In the genomic region with DNA sequence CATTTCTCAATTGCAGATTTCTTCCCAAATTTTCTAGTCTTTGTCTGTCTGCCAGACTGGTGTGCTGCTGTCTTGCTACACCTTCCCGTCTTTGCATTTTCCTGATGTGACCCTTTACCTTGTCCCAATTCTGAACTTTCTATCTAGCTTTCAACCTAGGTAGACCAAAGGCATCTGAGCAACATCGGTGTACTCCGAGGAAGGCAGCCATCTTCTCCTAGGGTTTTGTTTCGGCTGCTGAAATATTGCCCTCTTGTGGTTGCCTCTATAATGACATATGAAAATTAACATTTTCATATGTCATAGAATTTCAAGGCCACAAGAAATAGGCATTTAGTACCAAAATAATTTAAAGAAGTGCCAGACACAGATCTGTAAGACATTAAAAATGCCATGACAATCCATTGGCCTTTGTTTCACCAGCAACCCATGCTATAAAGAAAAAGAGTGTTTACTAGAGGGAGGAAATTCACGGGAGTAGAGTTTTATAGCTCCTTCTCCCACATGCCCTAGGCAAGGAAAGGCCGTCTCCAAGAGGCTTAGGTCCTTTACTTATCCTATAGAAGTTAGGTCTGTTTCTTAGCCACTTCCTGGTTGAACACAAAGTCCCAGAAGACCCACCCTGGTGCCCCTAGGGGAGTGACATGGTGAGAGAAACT, we compare ENCODE assay signal across 8 cellular contexts. TPM values are rescaled to one million over a fixed set of nuclear protein-coding genes. Genes with fewer than 3 reads are reported as not detected.
DNase-seq lines count a peak whose midpoint lies in the region; ATAC-seq, FAIRE-seq and TF ChIP-seq lines count a peak whose summit lies in the region.

No MANE protein-coding gene starts in this region.

- no peak overlapping the region for H3K27ac ChIP-seq in osteoblast (ENCODE audit: low read depth, low read length)

- H4K20me1 ChIP-seq in osteoblast (ENCODE audit: insufficient read depth, low read length), result no peaks in the 10 kb centered on the region

- peaks cover 16% of the 10 kb centered on the region for H3K27me3 Mint-ChIP-seq in activated CD8-positive, alpha-beta T cell treated with anti-CD3 and anti-CD28 coated beads, Interleukin-2, amount 10 ng/mL, durations not matched to agents 7 days and 5 days (ENCODE audit: low read depth)

- no peaks in the 10 kb centered on the region for H3K9me3 ChIP-seq in osteoblast (ENCODE audit: low read depth, low read length)

- DNase-seq in GM10266 (ENCODE audit: extremely low spot score) (peak; percentile 50), NCI-H460 (ENCODE audit: extremely low read depth, low read depth) (peak; percentile 37), fibroblast of the aortic adventitia (ENCODE audit: low read depth) (peak; percentile 75), osteoblast (ENCODE audit: insufficient read length, low spot score, missing footprints) (peak; percentile 36), 8988T (no peak)
- DNase-seq in activated CD8-positive, alpha-beta T cell treated with anti-CD3 and anti-CD28 coated beads, Interleukin-2, amount 10 ng/mL, durations not matched to agents 7 days and 5 days, result peak; percentile 62

- peak; percentile 96 for FAIRE-seq in A204.1 (lab: Jason Lieb, UNC)

- CTCF ChIA-PET in activated CD8-positive, alpha-beta T cell treated with anti-CD3 and anti-CD28 coated beads, Interleukin-2, amount 10 ng/mL, durations not matched to agents 7 days and 5 days (lab: Charles Lee), result interaction anchor here (0.7 to 10.3 kb wide), 41 partner anchors 8 to 1028 kb away, joined by 3 to 333 read pairs (median 5); a partner anchor contains a TSS

- H3K36me3 Mint-ChIP-seq in activated CD8-positive, alpha-beta T cell treated with anti-CD3 and anti-CD28 coated beads, Interleukin-2, amount 10 ng/mL, durations not matched to agents 7 days and 5 days (ENCODE audit: low read depth), result no peaks in the 10 kb centered on the region

- H3K4me3 ChIP-seq in fibroblast of the aortic adventitia (ENCODE audit: low read depth, low read length) (peak overlapping the region; percentile 52), osteoblast (ENCODE audit: insufficient read depth, low read length) (peak overlapping the region; percentile 66)

- H3K36me3 ChIP-seq in osteoblast (ENCODE audit: insufficient read depth, low read length), result no peaks in the 10 kb centered on the region

- peak; percentile 57 for TF ChIP-seq CTCF in GM10266 (IDR thresholded peaks at IDR 0.05; ENCODE audit: control insufficient read depth, insufficient read depth, low read depth, missing control alignments)
- peak; percentile 77 for TF ChIP-seq CTCF in fibroblast of the aortic adventitia (IDR thresholded peaks at IDR 0.05; ENCODE audit: insufficient read depth, low read length)
- TF ChIP-seq CTCF in osteoblast (IDR thresholded peaks at IDR 0.05; ENCODE audit: extremely low read depth, low read depth, low read length), result peak; percentile 83

- H3K4me3 Mint-ChIP-seq in activated CD8-positive, alpha-beta T cell treated with anti-CD3 and anti-CD28 coated beads, Interleukin-2, amount 10 ng/mL, durations not matched to agents 7 days and 5 days, result peak overlapping the region; percentile 73

- peak; percentile 58 for ATAC-seq in HG02798 (IDR thresholded peaks at IDR 0.05; ENCODE audit: poor library complexity, unreplicated experiment)
- ATAC-seq in activated CD8-positive, alpha-beta T cell treated with anti-CD3 and anti-CD28 coated beads, Interleukin-2, amount 10 ng/mL, durations not matched to agents 7 days and 5 days, result peak; percentile 79

- H3K4me2 ChIP-seq in osteoblast (ENCODE audit: insufficient read depth, low read length), result peak overlapping the region; percentile 90

- peaks cover 4% of the 10 kb centered on the region for H3K27me3 ChIP-seq in osteoblast (ENCODE audit: insufficient read depth, low read length)

- H3K27ac Mint-ChIP-seq in activated CD8-positive, alpha-beta T cell treated with anti-CD3 and anti-CD28 coated beads, Interleukin-2, amount 10 ng/mL, durations not matched to agents 7 days and 5 days, result peak overlapping the region; percentile 66

- H3K79me2 ChIP-seq in osteoblast (ENCODE audit: insufficient read depth, low read length), result no peaks in the 10 kb centered on the region

- peak overlapping the region; percentile 97 for H2AFZ ChIP-seq in osteoblast (ENCODE audit: low read length)

- H3K4me1 Mint-ChIP-seq in activated CD8-positive, alpha-beta T cell treated with anti-CD3 and anti-CD28 coated beads, Interleukin-2, amount 10 ng/mL, durations not matched to agents 7 days and 5 days (ENCODE audit: low read depth), result peaks cover 5% of the 10 kb centered on the region

- no peaks in the 10 kb centered on the region for H3K9me3 Mint-ChIP-seq in activated CD8-positive, alpha-beta T cell treated with anti-CD3 and anti-CD28 coated beads, Interleukin-2, amount 10 ng/mL, durations not matched to agents 7 days and 5 days (ENCODE audit: insufficient read depth)

- no peaks in the 10 kb centered on the region for H3K4me1 ChIP-seq in osteoblast (ENCODE audit: insufficient read depth, low read length)

- POLR2A ChIA-PET in activated CD8-positive, alpha-beta T cell treated with anti-CD3 and anti-CD28 coated beads, Interleukin-2, amount 10 ng/mL, durations not matched to agents 7 days and 5 days (lab: Charles Lee), result no interaction called here

RNA-seq across cellular contexts. Expression of a gene that starts 23.4 kb away (rescaled TPM):
- total RNA-seq in NCI-H460 (2014; rRNA removed; shearing (Covaris generic)), result not detected in 2 replicates
- polyA plus RNA-seq in NCI-H460 (2014; cell fraction: nucleus; rRNA removed), result 0.15 TPM in 1 of 2 replicates, not detected in the other
- total RNA-seq in activated CD8-positive, alpha-beta T cell treated with anti-CD3 and anti-CD28 coated beads, Interleukin-2, amount 10 ng/mL, durations not matched to agents 7 days and 5 days, result not detected
- total RNA-seq in fibroblast of the aortic adventitia (ENCODE audit: low replicate concordance) (not detected in 2 replicates), osteoblast (not detected in 2 replicates)

RNA-seq across cellular contexts. Expression of a gene that starts 41.4 kb away (rescaled TPM):
- total RNA-seq in NCI-H460 (2014; rRNA removed; shearing (Covaris generic)), result 0.59 TPM in 1 of 2 replicates, not detected in the other
- 0.15 TPM in 1 of 2 replicates, not detected in the other for polyA plus RNA-seq in NCI-H460 (2014; cell fraction: nucleus; rRNA removed)
- 1 to 10 TPM; 1.0 to 1.1 TPM for total RNA-seq in activated CD8-positive, alpha-beta T cell treated with anti-CD3 and anti-CD28 coated beads, Interleukin-2, amount 10 ng/mL, durations not matched to agents 7 days and 5 days
- total RNA-seq in fibroblast of the aortic adventitia (ENCODE audit: low replicate concordance), result not detected in 2 replicates
- not detected in 2 replicates for total RNA-seq in osteoblast

RNA-seq across cellular contexts. Expression of a gene that starts 48.6 kb away (rescaled TPM):
- not detected in 2 replicates for total RNA-seq in NCI-H460 (2014; rRNA removed; shearing (Covaris generic))
- not detected in 2 replicates for polyA plus RNA-seq in NCI-H460 (2014; cell fraction: nucleus; rRNA removed)
- total RNA-seq in activated CD8-positive, alpha-beta T cell treated with anti-CD3 and anti-CD28 coated beads, Interleukin-2, amount 10 ng/mL, durations not matched to agents 7 days and 5 days, result not detected
- total RNA-seq in fibroblast of the aortic adventitia (ENCODE audit: low replicate concordance) (not detected in 2 replicates), osteoblast (not detected in 2 replicates)
